ENCODE assay signal across 1 cellular context in the genomic region with DNA sequence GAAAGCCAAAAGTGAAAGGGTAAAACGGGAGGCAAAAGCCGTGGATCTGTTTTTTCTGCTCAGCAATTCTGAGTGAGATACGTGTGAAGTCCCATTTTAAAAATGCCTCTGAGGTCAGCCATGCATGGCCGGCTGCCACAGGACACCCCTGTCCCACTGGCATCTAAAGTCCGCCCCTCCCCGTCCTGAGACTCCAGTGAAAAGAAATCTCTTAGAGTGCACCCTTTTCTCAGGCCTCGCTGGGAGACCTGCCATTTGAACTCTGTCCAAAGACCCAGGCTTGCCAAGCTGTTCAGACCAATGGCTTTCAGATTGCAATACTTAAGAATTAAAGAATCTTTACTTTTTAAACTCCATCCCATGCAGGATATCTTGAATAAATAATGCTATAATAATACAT.
TF ChIP-seq lines count a peak whose summit lies in the region.

No MANE protein-coding gene starts in this region.

TF ChIP-seq in HepG2, 621 proteins besides CTCF, POLR2A, EP300 and RAD21:
- TF ChIP-seq, protein P1, sequence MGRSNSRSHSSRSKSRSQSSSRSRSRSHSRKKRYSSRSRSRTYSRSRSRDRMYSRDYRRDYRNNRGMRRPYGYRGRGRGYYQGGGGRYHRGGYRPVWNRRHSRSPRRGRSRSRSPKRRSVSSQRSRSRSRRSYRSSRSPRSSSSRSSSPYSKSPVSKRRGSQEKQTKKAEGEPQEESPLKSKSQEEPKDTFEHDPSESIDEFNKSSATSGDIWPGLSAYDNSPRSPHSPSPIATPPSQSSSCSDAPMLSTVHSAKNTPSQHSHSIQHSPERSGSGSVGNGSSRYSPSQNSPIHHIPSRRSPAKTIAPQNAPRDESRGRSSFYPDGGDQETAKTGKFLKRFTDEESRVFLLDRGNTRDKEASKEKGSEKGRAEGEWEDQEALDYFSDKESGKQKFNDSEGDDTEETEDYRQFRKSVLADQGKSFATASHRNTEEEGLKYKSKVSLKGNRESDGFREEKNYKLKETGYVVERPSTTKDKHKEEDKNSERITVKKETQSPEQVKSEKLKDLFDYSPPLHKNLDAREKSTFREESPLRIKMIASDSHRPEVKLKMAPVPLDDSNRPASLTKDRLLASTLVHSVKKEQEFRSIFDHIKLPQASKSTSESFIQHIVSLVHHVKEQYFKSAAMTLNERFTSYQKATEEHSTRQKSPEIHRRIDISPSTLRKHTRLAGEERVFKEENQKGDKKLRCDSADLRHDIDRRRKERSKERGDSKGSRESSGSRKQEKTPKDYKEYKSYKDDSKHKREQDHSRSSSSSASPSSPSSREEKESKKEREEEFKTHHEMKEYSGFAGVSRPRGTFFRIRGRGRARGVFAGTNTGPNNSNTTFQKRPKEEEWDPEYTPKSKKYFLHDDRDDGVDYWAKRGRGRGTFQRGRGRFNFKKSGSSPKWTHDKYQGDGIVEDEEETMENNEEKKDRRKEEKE (IDR thresholded peaks at IDR 0.05): no peak
- TF ChIP-seq KDM6A (CRISPR knock-in tag; IDR thresholded peaks at IDR 0.05; ENCODE audit: low read depth) (no peak), ZNF83 (CRISPR knock-in tag; IDR thresholded peaks at IDR 0.05; ENCODE audit: borderline replicate concordance) (no peak), HCFC1 (IDR thresholded peaks at IDR 0.05; ENCODE audit: low read depth, low read length) (no peak), ZNF484 (CRISPR knock-in tag; IDR thresholded peaks at IDR 0.05; ENCODE audit: borderline replicate concordance, low read depth) (no peak), SIN3B (IDR thresholded peaks at IDR 0.05; ENCODE audit: low read length) (no peak), ISL2 (CRISPR knock-in tag; IDR thresholded peaks at IDR 0.05) (no peak), ZNF780A (CRISPR knock-in tag; IDR thresholded peaks at IDR 0.05) (no peak)
- TF ChIP-seq, protein P2, sequence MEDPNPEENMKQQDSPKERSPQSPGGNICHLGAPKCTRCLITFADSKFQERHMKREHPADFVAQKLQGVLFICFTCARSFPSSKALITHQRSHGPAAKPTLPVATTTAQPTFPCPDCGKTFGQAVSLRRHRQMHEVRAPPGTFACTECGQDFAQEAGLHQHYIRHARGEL (CRISPR knock-in tag; IDR thresholded peaks at IDR 0.05): no peak
- TF ChIP-seq, protein P3, sequence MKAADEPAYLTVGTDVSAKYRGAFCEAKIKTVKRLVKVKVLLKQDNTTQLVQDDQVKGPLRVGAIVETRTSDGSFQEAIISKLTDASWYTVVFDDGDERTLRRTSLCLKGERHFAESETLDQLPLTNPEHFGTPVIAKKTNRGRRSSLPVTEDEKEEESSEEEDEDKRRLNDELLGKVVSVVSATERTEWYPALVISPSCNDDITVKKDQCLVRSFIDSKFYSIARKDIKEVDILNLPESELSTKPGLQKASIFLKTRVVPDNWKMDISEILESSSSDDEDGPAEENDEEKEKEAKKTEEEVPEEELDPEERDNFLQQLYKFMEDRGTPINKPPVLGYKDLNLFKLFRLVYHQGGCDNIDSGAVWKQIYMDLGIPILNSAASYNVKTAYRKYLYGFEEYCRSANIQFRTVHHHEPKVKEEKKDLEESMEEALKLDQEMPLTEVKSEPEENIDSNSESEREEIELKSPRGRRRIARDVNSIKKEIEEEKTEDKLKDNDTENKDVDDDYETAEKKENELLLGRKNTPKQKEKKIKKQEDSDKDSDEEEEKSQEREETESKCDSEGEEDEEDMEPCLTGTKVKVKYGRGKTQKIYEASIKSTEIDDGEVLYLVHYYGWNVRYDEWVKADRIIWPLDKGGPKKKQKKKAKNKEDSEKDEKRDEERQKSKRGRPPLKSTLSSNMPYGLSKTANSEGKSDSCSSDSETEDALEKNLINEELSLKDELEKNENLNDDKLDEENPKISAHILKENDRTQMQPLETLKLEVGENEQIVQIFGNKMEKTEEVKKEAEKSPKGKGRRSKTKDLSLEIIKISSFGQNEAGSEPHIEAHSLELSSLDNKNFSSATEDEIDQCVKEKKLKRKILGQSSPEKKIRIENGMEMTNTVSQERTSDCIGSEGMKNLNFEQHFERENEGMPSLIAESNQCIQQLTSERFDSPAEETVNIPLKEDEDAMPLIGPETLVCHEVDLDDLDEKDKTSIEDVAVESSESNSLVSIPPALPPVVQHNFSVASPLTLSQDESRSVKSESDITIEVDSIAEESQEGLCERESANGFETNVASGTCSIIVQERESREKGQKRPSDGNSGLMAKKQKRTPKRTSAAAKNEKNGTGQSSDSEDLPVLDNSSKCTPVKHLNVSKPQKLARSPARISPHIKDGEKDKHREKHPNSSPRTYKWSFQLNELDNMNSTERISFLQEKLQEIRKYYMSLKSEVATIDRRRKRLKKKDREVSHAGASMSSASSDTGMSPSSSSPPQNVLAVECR (CRISPR knock-in tag; IDR thresholded peaks at IDR 0.05; ENCODE audit: borderline replicate concordance): no peak
